ENCODE assay signal across 2 cellular contexts in the genomic region with DNA sequence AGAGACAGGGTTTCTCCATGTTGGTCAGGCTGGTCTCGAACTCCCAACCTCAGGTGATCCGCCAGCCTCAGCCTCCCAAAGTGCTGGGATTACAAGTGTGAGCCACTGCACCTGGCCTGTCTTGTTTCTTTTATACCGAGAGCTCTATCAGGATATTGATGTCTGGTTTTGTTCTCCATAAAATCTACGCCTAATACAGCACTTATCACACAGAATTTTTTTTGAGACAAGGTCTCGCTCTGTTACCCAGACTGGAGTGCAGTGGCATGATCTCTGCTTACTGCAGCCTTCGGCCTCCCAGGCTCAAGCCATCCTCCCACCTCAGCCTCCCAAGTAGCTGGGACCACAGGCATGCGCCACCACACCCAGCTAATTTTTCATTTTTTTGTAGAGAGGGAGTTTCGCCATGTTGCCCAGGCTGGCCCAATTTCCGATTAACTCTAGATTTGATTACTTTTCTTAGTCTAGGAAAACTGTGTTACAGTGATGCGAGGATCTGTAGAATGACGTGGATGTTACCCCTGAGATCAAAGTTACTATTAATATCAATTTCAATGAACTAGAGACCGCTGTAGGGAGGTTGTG.
TF ChIP-seq lines count a peak whose summit lies in the region.

No MANE protein-coding gene starts in this region.

TF ChIP-seq in GM23338, 12 proteins besides CTCF, POLR2A, EP300 and RAD21:
- 0 out of 2 replicates have a peak, but pooled peaks have one; percentile 2 for TF ChIP-seq ZNF114 (CRISPR knock-in tag; IDR thresholded peaks at IDR 0.05)
TF ChIP-seq in GM23338: peak in this region for 1; not testable (repeated sequence) for 11.

TF ChIP-seq in K562, 482 proteins besides CTCF, POLR2A, EP300 and RAD21:
- TF ChIP-seq, protein P1, sequence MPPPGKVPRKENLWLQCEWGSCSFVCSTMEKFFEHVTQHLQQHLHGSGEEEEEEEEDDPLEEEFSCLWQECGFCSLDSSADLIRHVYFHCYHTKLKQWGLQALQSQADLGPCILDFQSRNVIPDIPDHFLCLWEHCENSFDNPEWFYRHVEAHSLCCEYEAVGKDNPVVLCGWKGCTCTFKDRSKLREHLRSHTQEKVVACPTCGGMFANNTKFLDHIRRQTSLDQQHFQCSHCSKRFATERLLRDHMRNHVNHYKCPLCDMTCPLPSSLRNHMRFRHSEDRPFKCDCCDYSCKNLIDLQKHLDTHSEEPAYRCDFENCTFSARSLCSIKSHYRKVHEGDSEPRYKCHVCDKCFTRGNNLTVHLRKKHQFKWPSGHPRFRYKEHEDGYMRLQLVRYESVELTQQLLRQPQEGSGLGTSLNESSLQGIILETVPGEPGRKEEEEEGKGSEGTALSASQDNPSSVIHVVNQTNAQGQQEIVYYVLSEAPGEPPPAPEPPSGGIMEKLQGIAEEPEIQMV (tag; conservative IDR thresholded peaks at IDR 0.05; ENCODE audit: low read depth) = 0 out of 2 replicates have a peak, but pooled peaks have one; percentile 23
- TF ChIP-seq, protein P2, sequence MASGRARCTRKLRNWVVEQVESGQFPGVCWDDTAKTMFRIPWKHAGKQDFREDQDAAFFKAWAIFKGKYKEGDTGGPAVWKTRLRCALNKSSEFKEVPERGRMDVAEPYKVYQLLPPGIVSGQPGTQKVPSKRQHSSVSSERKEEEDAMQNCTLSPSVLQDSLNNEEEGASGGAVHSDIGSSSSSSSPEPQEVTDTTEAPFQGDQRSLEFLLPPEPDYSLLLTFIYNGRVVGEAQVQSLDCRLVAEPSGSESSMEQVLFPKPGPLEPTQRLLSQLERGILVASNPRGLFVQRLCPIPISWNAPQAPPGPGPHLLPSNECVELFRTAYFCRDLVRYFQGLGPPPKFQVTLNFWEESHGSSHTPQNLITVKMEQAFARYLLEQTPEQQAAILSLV (tag; IDR thresholded peaks at IDR 0.05) = 0 out of 2 replicates have a peak, but pooled peaks have one; percentile 38
- peak; percentile 67; the same call in 1 of the 2 replicates for TF ChIP-seq TRIM28 (IDR thresholded peaks at IDR 0.05)
- TF ChIP-seq SRF (CRISPR knock-in tag; IDR thresholded peaks at IDR 0.05) = 0 out of 4 replicates have a peak, but pooled peaks of 1 of the 2 experiments have one; percentile 7
- peak; percentile 9; the same call in 1 of the 2 replicates for TF ChIP-seq TCF3 (CRISPR knock-in tag; IDR thresholded peaks at IDR 0.05)
- peak; percentile 51; the same call in 1 of the 2 replicates for TF ChIP-seq BCOR (IDR thresholded peaks at IDR 0.05)
- 0 out of 2 replicates have a peak, but pooled peaks have one; percentile 44 for TF ChIP-seq HDGF (IDR thresholded peaks at IDR 0.05)
- TF ChIP-seq, protein P3, sequence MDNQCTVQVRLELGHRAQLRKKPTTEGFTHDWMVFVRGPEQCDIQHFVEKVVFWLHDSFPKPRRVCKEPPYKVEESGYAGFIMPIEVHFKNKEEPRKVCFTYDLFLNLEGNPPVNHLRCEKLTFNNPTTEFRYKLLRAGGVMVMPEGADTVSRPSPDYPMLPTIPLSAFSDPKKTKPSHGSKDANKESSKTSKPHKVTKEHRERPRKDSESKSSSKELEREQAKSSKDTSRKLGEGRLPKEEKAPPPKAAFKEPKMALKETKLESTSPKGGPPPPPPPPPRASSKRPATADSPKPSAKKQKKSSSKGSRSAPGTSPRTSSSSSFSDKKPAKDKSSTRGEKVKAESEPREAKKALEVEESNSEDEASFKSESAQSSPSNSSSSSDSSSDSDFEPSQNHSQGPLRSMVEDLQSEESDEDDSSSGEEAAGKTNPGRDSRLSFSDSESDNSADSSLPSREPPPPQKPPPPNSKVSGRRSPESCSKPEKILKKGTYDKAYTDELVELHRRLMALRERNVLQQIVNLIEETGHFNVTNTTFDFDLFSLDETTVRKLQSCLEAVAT (IDR thresholded peaks at IDR 0.05) = 0 out of 4 replicates have a peak, but pooled peaks of 1 of the 2 experiments have one; percentile 31
- peak; percentile 35; the same call in 1 of the 2 replicates for TF ChIP-seq MECOM (CRISPR knock-in tag; IDR thresholded peaks at IDR 0.05)
- 0 out of 2 replicates have a peak, but pooled peaks have one; percentile 46 for TF ChIP-seq SMARCA5 (IDR thresholded peaks at IDR 0.05)
- TF ChIP-seq, protein P4, sequence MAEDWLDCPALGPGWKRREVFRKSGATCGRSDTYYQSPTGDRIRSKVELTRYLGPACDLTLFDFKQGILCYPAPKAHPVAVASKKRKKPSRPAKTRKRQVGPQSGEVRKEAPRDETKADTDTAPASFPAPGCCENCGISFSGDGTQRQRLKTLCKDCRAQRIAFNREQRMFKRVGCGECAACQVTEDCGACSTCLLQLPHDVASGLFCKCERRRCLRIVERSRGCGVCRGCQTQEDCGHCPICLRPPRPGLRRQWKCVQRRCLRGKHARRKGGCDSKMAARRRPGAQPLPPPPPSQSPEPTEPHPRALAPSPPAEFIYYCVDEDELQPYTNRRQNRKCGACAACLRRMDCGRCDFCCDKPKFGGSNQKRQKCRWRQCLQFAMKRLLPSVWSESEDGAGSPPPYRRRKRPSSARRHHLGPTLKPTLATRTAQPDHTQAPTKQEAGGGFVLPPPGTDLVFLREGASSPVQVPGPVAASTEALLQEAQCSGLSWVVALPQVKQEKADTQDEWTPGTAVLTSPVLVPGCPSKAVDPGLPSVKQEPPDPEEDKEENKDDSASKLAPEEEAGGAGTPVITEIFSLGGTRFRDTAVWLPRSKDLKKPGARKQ (CRISPR knock-in tag; IDR thresholded peaks at IDR 0.05) = peak; percentile 85; the same call in 1 of the 2 replicates
- TF ChIP-seq, protein P5, sequence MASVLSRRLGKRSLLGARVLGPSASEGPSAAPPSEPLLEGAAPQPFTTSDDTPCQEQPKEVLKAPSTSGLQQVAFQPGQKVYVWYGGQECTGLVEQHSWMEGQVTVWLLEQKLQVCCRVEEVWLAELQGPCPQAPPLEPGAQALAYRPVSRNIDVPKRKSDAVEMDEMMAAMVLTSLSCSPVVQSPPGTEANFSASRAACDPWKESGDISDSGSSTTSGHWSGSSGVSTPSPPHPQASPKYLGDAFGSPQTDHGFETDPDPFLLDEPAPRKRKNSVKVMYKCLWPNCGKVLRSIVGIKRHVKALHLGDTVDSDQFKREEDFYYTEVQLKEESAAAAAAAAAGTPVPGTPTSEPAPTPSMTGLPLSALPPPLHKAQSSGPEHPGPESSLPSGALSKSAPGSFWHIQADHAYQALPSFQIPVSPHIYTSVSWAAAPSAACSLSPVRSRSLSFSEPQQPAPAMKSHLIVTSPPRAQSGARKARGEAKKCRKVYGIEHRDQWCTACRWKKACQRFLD (CRISPR knock-in tag; IDR thresholded peaks at IDR 0.05) = peak; percentile 69; the same call in 1 of the 2 replicates
